23 cellular contexts compared by ENCODE assay signal in the genomic region with DNA sequence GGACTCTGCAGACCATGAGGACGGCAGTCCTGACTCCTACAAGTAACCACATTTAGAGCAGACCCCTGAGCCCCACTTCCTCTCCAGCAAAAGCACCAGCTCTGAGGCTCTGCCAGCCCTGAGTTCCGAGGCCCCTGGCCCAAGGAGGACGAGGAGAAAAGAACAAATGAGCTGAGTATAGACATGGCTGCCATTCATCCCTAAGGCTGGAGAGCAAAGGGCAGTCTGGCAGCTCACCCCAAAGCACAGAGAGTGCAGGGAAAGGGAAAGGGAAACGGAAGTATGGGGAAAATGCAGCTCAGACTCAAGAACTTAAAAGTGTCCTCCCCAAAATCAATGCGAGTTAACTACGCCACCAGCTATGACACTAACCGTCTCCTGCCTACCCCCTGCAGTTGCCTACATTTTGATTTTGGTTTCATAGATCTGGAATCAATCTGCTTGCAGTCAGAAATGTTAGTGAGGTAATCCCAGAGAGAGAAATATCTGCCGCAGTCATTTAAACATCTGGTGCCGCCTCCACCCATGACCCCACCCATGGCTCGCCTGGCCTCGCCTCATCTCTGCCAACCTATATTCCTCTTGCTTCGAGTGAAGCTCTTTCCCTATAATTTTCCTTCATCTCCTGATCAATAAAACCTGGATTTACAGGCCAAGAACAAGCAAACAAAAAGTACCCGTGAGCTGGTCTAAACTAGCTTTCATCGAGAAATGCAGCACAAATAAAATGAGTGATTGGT.
"Had no signal": no experiment of that assay in that cellular context is flagged by ENCODE, and none has a peak within 500 bp of the region (broad histone marks: within the 10 kb centered on the region; RNA-seq: fewer than 3 reads in every experiment).

No MANE protein-coding gene starts in this region.

- H3K4me3 Mint-ChIP-seq: activated B cell treated with CpG ODN at 0.5 μM for 24 hours; activated CD4-positive, alpha-beta memory T cell treated with anti-CD3 and anti-CD28 coated beads, Interleukin-2, amount 10 ng/mL, durations not matched to agents 7 days and 5 days; activated CD8-positive, alpha-beta memory T cell treated with anti-CD3 and anti-CD28 coated beads, Interleukin-2, amount 10 ng/mL, durations not matched to agents 7 days and 5 days; activated naive CD8-positive, alpha-beta T cell treated with anti-CD3 and anti-CD28 coated beads, Interleukin-2, amount 10 ng/mL, durations not matched to agents 7 days and 5 days; activated T-helper 17 cell treated with anti-CD3 and anti-CD28 coated beads, Interleukin-2, amount 50 U/mL, for 72 hours; central memory CD8-positive, alpha-beta T cell; mesothelial cell of epicardium; nephron progenitor cell; T-cell had no signal

- H3K36me3 Mint-ChIP-seq: activated CD8-positive, alpha-beta memory T cell treated with anti-CD3 and anti-CD28 coated beads, Interleukin-2, amount 10 ng/mL, durations not matched to agents 7 days and 5 days; activated naive CD8-positive, alpha-beta T cell treated with anti-CD3 and anti-CD28 coated beads, Interleukin-2, amount 10 ng/mL, durations not matched to agents 7 days and 5 days; mesothelial cell of epicardium; T-cell had no signal

- H3K4me1 ChIP-seq: esophagus muscularis mucosa, psoas muscle had no signal

- H3K9me3 ChIP-seq: body of pancreas, esophagus muscularis mucosa, psoas muscle, SK-N-SH had no signal

- H3K27ac ChIP-seq: esophagus muscularis mucosa, hepatocyte, psoas muscle had no signal

- H3K4me1 Mint-ChIP-seq: activated B cell treated with CpG ODN at 0.5 μM for 24 hours; activated CD4-positive, alpha-beta memory T cell treated with anti-CD3 and anti-CD28 coated beads, Interleukin-2, amount 10 ng/mL, durations not matched to agents 7 days and 5 days; activated CD8-positive, alpha-beta memory T cell treated with anti-CD3 and anti-CD28 coated beads, Interleukin-2, amount 10 ng/mL, durations not matched to agents 7 days and 5 days; activated naive CD8-positive, alpha-beta T cell treated with anti-CD3 and anti-CD28 coated beads, Interleukin-2, amount 10 ng/mL, durations not matched to agents 7 days and 5 days; activated T-helper 17 cell treated with anti-CD3 and anti-CD28 coated beads, Interleukin-2, amount 50 U/mL, for 72 hours; central memory CD8-positive, alpha-beta T cell; T-cell had no signal

- H3K9me3 Mint-ChIP-seq: activated B cell treated with CpG ODN at 0.5 μM for 24 hours; activated CD4-positive, alpha-beta memory T cell treated with anti-CD3 and anti-CD28 coated beads, Interleukin-2, amount 10 ng/mL, durations not matched to agents 7 days and 5 days; activated naive CD8-positive, alpha-beta T cell treated with anti-CD3 and anti-CD28 coated beads, Interleukin-2, amount 10 ng/mL, durations not matched to agents 7 days and 5 days; activated T-helper 17 cell treated with anti-CD3 and anti-CD28 coated beads, Interleukin-2, amount 50 U/mL, for 72 hours; central memory CD8-positive, alpha-beta T cell; mesothelial cell of epicardium; nephron progenitor cell; T-cell had no signal

- H3K27ac Mint-ChIP-seq: activated B cell treated with CpG ODN at 0.5 μM for 24 hours; activated CD4-positive, alpha-beta memory T cell treated with anti-CD3 and anti-CD28 coated beads, Interleukin-2, amount 10 ng/mL, durations not matched to agents 7 days and 5 days; activated CD8-positive, alpha-beta memory T cell treated with anti-CD3 and anti-CD28 coated beads, Interleukin-2, amount 10 ng/mL, durations not matched to agents 7 days and 5 days; activated naive CD8-positive, alpha-beta T cell treated with anti-CD3 and anti-CD28 coated beads, Interleukin-2, amount 10 ng/mL, durations not matched to agents 7 days and 5 days; activated T-helper 17 cell treated with anti-CD3 and anti-CD28 coated beads, Interleukin-2, amount 50 U/mL, for 72 hours; mesothelial cell of epicardium; nephron progenitor cell; T-cell had no signal

- ATAC-seq: activated CD8-positive, alpha-beta memory T cell treated with anti-CD3 and anti-CD28 coated beads, Interleukin-2, amount 10 ng/mL, durations not matched to agents 7 days and 5 days; activated T-helper 17 cell treated with anti-CD3 and anti-CD28 coated beads, Interleukin-2, amount 50 U/mL, for 72 hours; body of pancreas; psoas muscle; sciatic nerve; T-cell had no signal

- DNase-seq: activated B cell treated with CpG ODN at 0.5 μM for 24 hours; activated CD4-positive, alpha-beta memory T cell treated with anti-CD3 and anti-CD28 coated beads, Interleukin-2, amount 10 ng/mL, durations not matched to agents 7 days and 5 days; activated CD4-positive, alpha-beta T cell treated with anti-CD3 and anti-CD28 coated beads for 48 hours; activated CD8-positive, alpha-beta memory T cell treated with anti-CD3 and anti-CD28 coated beads, Interleukin-2, amount 10 ng/mL, durations not matched to agents 7 days and 5 days; activated naive CD4-positive, alpha-beta T cell; activated naive CD8-positive, alpha-beta T cell treated with anti-CD3 and anti-CD28 coated beads, Interleukin-2, amount 10 ng/mL, durations not matched to agents 7 days and 5 days; amygdala; body of pancreas; cortex of kidney; nephron progenitor cell; psoas muscle; SK-N-SH; stimulated activated CD4-positive, alpha-beta T cell treated with anti-CD3 and anti-CD28 coated beads, Interleukin-1b, Interleukin-23, amount 100 ng/mL, for 48 hours; stimulated activated CD8-positive, alpha-beta memory T cell treated with anti-CD3 and anti-CD28 coated beads, Interleukin-4, amount 100 ng/mL, for 48 hours; stimulated activated naive CD4-positive, alpha-beta T cell; T-cell had no signal

- H3K4me3 ChIP-seq: body of pancreas, esophagus muscularis mucosa, hepatocyte, lung, psoas muscle had no signal

- H3K36me3 ChIP-seq: esophagus muscularis mucosa had no signal

- H3K27me3 ChIP-seq: body of pancreas, hepatocyte had no signal
